ENCODE assay signal across 12 cellular contexts in the genomic region with DNA sequence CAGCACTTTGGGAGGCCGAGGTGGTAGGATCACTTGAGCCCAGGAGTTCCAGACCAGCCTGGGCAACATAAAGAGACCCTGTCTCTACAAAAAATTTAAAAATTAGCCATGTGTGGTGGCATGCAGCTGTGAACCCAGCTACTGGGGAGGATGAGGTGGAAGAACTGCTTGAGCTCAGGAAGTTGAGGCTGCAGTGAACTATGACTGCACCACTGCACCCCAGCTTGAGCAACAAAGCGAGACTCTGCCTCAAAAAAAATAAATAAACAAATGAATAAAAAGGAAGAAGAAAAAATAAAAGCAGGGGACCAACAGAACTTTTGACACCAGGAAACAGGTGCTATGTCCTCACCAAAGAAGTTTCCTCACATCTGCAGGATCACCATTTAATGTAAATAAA. TPM values are rescaled to one million over a fixed set of nuclear protein-coding genes. Genes with fewer than 3 reads are reported as not detected.
"Had no signal": no experiment of that assay in that cellular context is flagged by ENCODE, and none has a peak within 500 bp of the region (broad histone marks: within the 10 kb centered on the region; RNA-seq: fewer than 3 reads in every experiment).

No MANE protein-coding gene starts in this region.

- DNase-seq: activated naive CD8-positive, alpha-beta T cell treated with anti-CD3 and anti-CD28 coated beads, Interleukin-2, amount 50 U/mL, for 24 hours; foreskin melanocyte; heart right ventricle; mammary epithelial cell; mucosa of descending colon; sigmoid colon; stimulated activated CD4-positive, alpha-beta T cell treated with anti-CD3 and anti-CD28 coated beads, Interleukin-2, amount 100 ng/mL, for 24 hours; stomach had no signal

- H3K4me1 ChIP-seq: sigmoid colon had no signal

- H3K27ac Mint-ChIP-seq: activated naive CD8-positive, alpha-beta T cell treated with anti-CD3 and anti-CD28 coated beads, Interleukin-2, amount 50 U/mL, for 24 hours; nephron had no signal

- H3K9me3 Mint-ChIP-seq: activated naive CD8-positive, alpha-beta T cell treated with anti-CD3 and anti-CD28 coated beads, Interleukin-2, amount 50 U/mL, for 24 hours; nephron had no signal

- H3K27me3 ChIP-seq: heart right ventricle, sigmoid colon, stomach had no signal

- ATAC-seq: activated naive CD8-positive, alpha-beta T cell treated with anti-CD3 and anti-CD28 coated beads, Interleukin-2, amount 50 U/mL, for 24 hours; heart right ventricle; mucosa of descending colon had no signal

- H3K27ac ChIP-seq: heart right ventricle, sigmoid colon, stomach, thoracic aorta had no signal

- H3K4me3 ChIP-seq: heart right ventricle, mucosa of descending colon, sigmoid colon, stomach, thoracic aorta had no signal

- H3K4me1 Mint-ChIP-seq: nephron had no signal

- FAIRE-seq: astrocyte, islet of Langerhans had no signal

- H3K4me3 Mint-ChIP-seq: activated naive CD8-positive, alpha-beta T cell treated with anti-CD3 and anti-CD28 coated beads, Interleukin-2, amount 50 U/mL, for 24 hours; nephron had no signal

- H3K9me3 ChIP-seq: heart right ventricle, mucosa of descending colon, sigmoid colon, stomach, thoracic aorta had no signal

- H3K27me3 Mint-ChIP-seq: activated naive CD8-positive, alpha-beta T cell treated with anti-CD3 and anti-CD28 coated beads, Interleukin-2, amount 50 U/mL, for 24 hours had no signal

RNA-seq across cellular contexts. Expression of a gene that starts 20.0 kb away (rescaled TPM):
- total RNA-seq: sigmoid colon had no signal
- polyA plus RNA-seq: mammary epithelial cell had no signal
